ENCODE assay signal across 13 cellular contexts in the genomic region with DNA sequence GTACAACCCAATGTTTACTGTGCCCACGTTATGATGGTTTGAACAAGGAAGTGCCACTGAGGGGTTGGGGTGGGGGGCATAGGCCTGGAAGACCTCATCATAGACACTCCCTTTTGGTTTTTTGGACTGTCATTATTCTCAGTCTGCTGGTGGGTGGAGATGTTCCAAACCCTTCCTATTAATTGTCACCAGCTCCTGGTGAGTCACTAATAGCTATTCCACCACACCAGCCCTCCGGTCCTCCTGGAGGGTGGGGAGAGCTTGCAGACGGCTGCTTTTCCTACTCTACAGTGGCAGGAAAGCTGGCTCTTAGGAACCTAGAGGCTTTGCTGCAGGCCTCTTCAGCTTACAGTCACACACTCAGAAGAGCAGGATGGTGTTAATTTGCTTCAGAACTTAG. TPM values are rescaled to one million over a fixed set of nuclear protein-coding genes. Genes with fewer than 3 reads are reported as not detected.
A peak's percentile ranks its signal among the peaks of the same experiment; 100 is the strongest.
DNase-seq lines count a peak whose midpoint lies in the region; ATAC-seq lines count a peak whose summit lies in the region.
"Had no signal": no experiment of that assay in that cellular context is flagged by ENCODE, and none has a peak within 500 bp of the region (broad histone marks: within the 10 kb centered on the region; RNA-seq: fewer than 3 reads in every experiment).

No MANE protein-coding gene starts in this region.

- peaks cover 3 to 7% of the 10 kb centered on the region in 2 donors for H3K4me1 ChIP-seq in esophagus (ENCODE audit: control insufficient read depth in 2 of 2, insufficient read depth in 2 of 2, low read length in 1 of 2)

- ATAC-seq in GM21717 (IDR thresholded peaks at IDR 0.05; ENCODE audit: unreplicated experiment): no peak

- H3K4me3 Mint-ChIP-seq in activated CD4-positive, alpha-beta T cell treated with anti-CD3 and anti-CD28 coated beads, Interleukin-2, amount 10 ng/mL, durations not matched to agents 7 days and 5 days: no peak overlapping the region

- no peaks in the 10 kb centered on the region for H3K9me3 Mint-ChIP-seq in activated CD4-positive, alpha-beta T cell treated with anti-CD3 and anti-CD28 coated beads, Interleukin-2, amount 10 ng/mL, durations not matched to agents 7 days and 5 days

- peak overlapping the region; percentile 93 for H3K27ac Mint-ChIP-seq in activated CD4-positive, alpha-beta T cell treated with anti-CD3 and anti-CD28 coated beads, Interleukin-2, amount 10 ng/mL, durations not matched to agents 7 days and 5 days

- 22 to 41% methylated on average over 3 of the region's 3 CpGs for whole genome bisulfite sequencing in esophagus, 2 donors

- H3K27me3 ChIP-seq in esophagus (ENCODE audit: control insufficient read depth in 1 of 2, insufficient read depth in 2 of 2, low read length in 2 of 2): no peaks in the 10 kb centered on the region
- H3K27me3 ChIP-seq: ovary had no signal

- no peaks in the 10 kb centered on the region for H3K36me3 ChIP-seq in esophagus (ENCODE audit: control insufficient read depth in 2 of 2, insufficient read depth in 2 of 2, low read length in 1 of 2)
- H3K36me3 ChIP-seq: ovary had no signal

- H3K4me3 ChIP-seq in esophagus (ENCODE audit: low read depth in 1 of 2, low read length in 2 of 2) (no peak overlapping the region), skin epidermis (no peak overlapping the region)
- H3K4me3 ChIP-seq: ovary had no signal

- H3K36me3 Mint-ChIP-seq in activated CD4-positive, alpha-beta T cell treated with anti-CD3 and anti-CD28 coated beads, Interleukin-2, amount 10 ng/mL, durations not matched to agents 7 days and 5 days (ENCODE audit: low read depth): peaks cover 9% of the 10 kb centered on the region

- CTCF ChIA-PET in activated CD4-positive, alpha-beta T cell treated with anti-CD3 and anti-CD28 coated beads, Interleukin-2, amount 10 ng/mL, durations not matched to agents 7 days and 5 days (lab: Charles Lee): interaction anchor here (0.9 to 2.9 kb wide), 14 partner anchors 9 to 270 kb away, joined by 3 to 17 read pairs (median 4); a partner anchor contains a TSS

- DNase-seq in activated CD4-positive, alpha-beta T cell treated with anti-CD3 and anti-CD28 coated beads, Interleukin-2, amount 10 ng/mL, durations not matched to agents 7 days and 5 days: no peak
- DNase-seq in activated CD4-positive, alpha-beta T cell treated with anti-CD3 and anti-CD28 coated beads, Interleukin-2, amount 50 U/mL, for 1 hour: no peak
- DNase-seq in RPMI7951 (ENCODE audit: low read depth) (peak; percentile 46), GM19240 (ENCODE audit: insufficient read length, low spot score) (no peak), NCI-H1092 (lab: John Stamatoyannopoulos, UW) (no peak)
- DNase-seq: activated CD4-positive, alpha-beta T cell treated with anti-CD3 and anti-CD28 coated beads, Interleukin-2, amount 50 U/mL, for 4 hours; central memory CD4-positive, alpha-beta T cell; DND-41; NCI-H2107; ovary had no signal

- H3K27ac ChIP-seq in esophagus (ENCODE audit: low read depth in 2 of 2, low read length in 1 of 2) (peak overlapping the region; percentile 69 to 84), skin epidermis (peak overlapping the region in 19 of 21 experiments; percentile 1 to 84 (median 69))
- H3K27ac ChIP-seq: ovary had no signal

- POLR2A ChIA-PET in activated CD4-positive, alpha-beta T cell treated with anti-CD3 and anti-CD28 coated beads, Interleukin-2, amount 10 ng/mL, durations not matched to agents 7 days and 5 days (lab: Charles Lee): no interaction called here

- H3K4me1 Mint-ChIP-seq in activated CD4-positive, alpha-beta T cell treated with anti-CD3 and anti-CD28 coated beads, Interleukin-2, amount 10 ng/mL, durations not matched to agents 7 days and 5 days: peaks cover 46% of the 10 kb centered on the region

- no peaks in the 10 kb centered on the region for H3K9me3 ChIP-seq in esophagus (ENCODE audit: control insufficient read depth in 2 of 2, insufficient read depth in 1 of 2, low read depth in 1 of 2, low read length in 1 of 2)
- H3K9me3 ChIP-seq: ovary had no signal

- no peaks in the 10 kb centered on the region for H3K27me3 Mint-ChIP-seq in activated CD4-positive, alpha-beta T cell treated with anti-CD3 and anti-CD28 coated beads, Interleukin-2, amount 10 ng/mL, durations not matched to agents 7 days and 5 days

RNA-seq across cellular contexts. Expression of a gene that starts 9.0 kb away (rescaled TPM):
- 100 to 1,000 TPM; 110 to 136 TPM for total RNA-seq in activated CD4-positive, alpha-beta T cell treated with anti-CD3 and anti-CD28 coated beads, Interleukin-2, amount 10 ng/mL, durations not matched to agents 7 days and 5 days
- total RNA-seq in RPMI7951 (2014; rRNA removed; shearing (Covaris generic)): 139 and 166 TPM in 2 replicates
- polyA plus RNA-seq in esophagus: 10 to 100 TPM; 75.6 TPM

RNA-seq across cellular contexts. Expression of a gene that starts 38.2 kb away (rescaled TPM):
- 10 to 100 TPM; 45.5 to 51.2 TPM for total RNA-seq in activated CD4-positive, alpha-beta T cell treated with anti-CD3 and anti-CD28 coated beads, Interleukin-2, amount 10 ng/mL, durations not matched to agents 7 days and 5 days
- total RNA-seq in RPMI7951 (2014; rRNA removed; shearing (Covaris generic)): 38.2 and 38.3 TPM in 2 replicates
- polyA plus RNA-seq in esophagus: 10 to 100 TPM; 26.3 to 31.3 TPM

RNA-seq across cellular contexts. Expression of a gene that starts 56.7 kb away (rescaled TPM):
- total RNA-seq in activated CD4-positive, alpha-beta T cell treated with anti-CD3 and anti-CD28 coated beads, Interleukin-2, amount 10 ng/mL, durations not matched to agents 7 days and 5 days: 100 to 1,000 TPM; 263 to 270 TPM
- total RNA-seq in RPMI7951 (2014; rRNA removed; shearing (Covaris generic)): 394 and 396 TPM in 2 replicates
- polyA plus RNA-seq in esophagus: 100 to 1,000 TPM; 287 to 351 TPM
